ENCODE assay signal across 25 cellular contexts in the genomic region with DNA sequence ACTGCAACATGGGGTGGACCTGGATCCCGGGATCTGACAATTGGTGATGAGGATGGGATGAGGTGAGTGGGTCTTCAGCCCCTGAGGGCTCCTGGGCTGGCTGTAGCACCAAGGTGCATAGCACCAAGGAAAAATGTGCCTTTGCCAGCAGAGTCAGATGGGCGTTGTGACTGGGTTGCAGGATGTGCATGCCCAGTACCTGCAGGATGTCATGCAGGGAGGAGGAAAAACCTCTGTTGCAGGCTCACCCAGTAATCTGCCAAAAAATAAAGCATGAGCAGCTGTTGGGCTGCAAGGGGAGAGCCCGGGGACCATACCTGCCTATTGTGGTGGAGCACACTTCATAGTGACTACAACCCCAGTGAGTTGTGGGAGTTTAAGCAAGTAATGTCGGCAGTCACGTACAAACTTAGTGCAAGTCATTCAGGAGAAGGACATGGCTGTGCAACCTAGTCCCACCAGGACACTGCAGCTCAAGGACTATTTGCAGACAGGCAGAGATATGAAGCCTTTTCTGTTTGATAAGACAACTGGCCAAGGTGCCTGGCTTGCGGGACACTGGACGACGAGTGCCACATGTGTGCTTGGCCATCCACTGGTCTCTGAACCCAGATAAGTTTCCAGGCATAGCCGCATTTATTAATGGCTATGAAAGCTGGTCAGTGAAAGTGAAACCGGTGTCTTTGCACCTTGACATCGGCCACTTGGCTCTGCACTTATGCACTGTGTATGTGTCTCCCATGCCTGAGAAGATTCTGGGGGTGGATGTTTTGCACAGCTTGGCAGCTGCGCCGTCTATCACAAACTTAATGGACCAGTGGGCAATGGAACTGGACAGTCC.
"Had no signal": no experiment of that assay in that cellular context is flagged by ENCODE, and none has a peak within 500 bp of the region (broad histone marks: within the 10 kb centered on the region; RNA-seq: fewer than 3 reads in every experiment).

No MANE protein-coding gene starts in this region.

- H3K4me2 ChIP-seq: KMS-11 had no signal

- FAIRE-seq: astrocyte, RCC 7860 had no signal

- H3K36me3 ChIP-seq: cardiac muscle cell had no signal

- DNase-seq: activated B cell treated with CpG ODN at 0.5 μM for 24 hours; activated CD4-positive, alpha-beta T cell treated with anti-CD3 and anti-CD28 coated beads for 1 hour; activated CD4-positive, alpha-beta T cell treated with anti-CD3 and anti-CD28 coated beads, Interleukin-2, amount 10 ng/mL, durations not matched to agents 24 days and 14 days; activated CD4-positive, alpha-beta T cell treated with anti-CD3 and anti-CD28 coated beads, Interleukin-2, amount 50 U/mL, for 48 hours; activated CD8-positive, alpha-beta memory T cell treated with anti-CD3 and anti-CD28 coated beads, Interleukin-2, amount 10 ng/mL, durations not matched to agents 7 days and 5 days; activated gamma-delta T cell; activated naive CD4-positive, alpha-beta T cell treated with anti-CD3 and anti-CD28 coated beads for 36 hours; activated T-cell treated with anti-CD3 and anti-CD28 coated beads, Interleukin-2, amount 50 U/mL, for 24 hours; amygdala; NCI-H1092; NCI-H1417; NCI-H1694; NCI-H2029; NCI-H345; PC-3; SHP77 treated with DMSO at 0.1 percent for 48 hours; T-helper 17 cell; T-helper 9 cell had no signal

- H3K27ac ChIP-seq: cardiac muscle cell, KMS-11 had no signal

- H3K27ac Mint-ChIP-seq: activated B cell treated with CpG ODN at 0.5 μM for 24 hours; activated CD4-positive, alpha-beta T cell treated with anti-CD3 and anti-CD28 coated beads, Interleukin-2, amount 10 ng/mL, durations not matched to agents 24 days and 14 days; activated CD8-positive, alpha-beta memory T cell treated with anti-CD3 and anti-CD28 coated beads, Interleukin-2, amount 10 ng/mL, durations not matched to agents 7 days and 5 days; activated naive CD4-positive, alpha-beta T cell treated with anti-CD3 and anti-CD28 coated beads for 36 hours; activated naive CD8-positive, alpha-beta T cell; activated T-cell treated with anti-CD3 and anti-CD28 coated beads, Interleukin-2, amount 50 U/mL, for 24 hours; activated T-helper 1 cell treated with anti-CD3 and anti-CD28 coated beads, Interleukin-12 subunit alpha, Interleukin-12 subunit beta, Interleukin-2, Interleukin-4 antibody, amounts not matched to agents 30 ng/mL and 10 ng/mL and 1 ng/mL, durations not matched to agents 14 hours and 24 hours and 36 hours; brain; T-helper 17 cell had no signal

- H3K4me3 ChIP-seq: cardiac muscle cell had no signal

- ATAC-seq: activated CD8-positive, alpha-beta memory T cell treated with anti-CD3 and anti-CD28 coated beads, Interleukin-2, amount 10 ng/mL, durations not matched to agents 7 days and 5 days; PC-3; T-helper 17 cell had no signal

- H3K4me1 Mint-ChIP-seq: activated B cell treated with CpG ODN at 0.5 μM for 24 hours; activated CD4-positive, alpha-beta T cell treated with anti-CD3 and anti-CD28 coated beads, Interleukin-2, amount 10 ng/mL, durations not matched to agents 24 days and 14 days; activated CD8-positive, alpha-beta memory T cell treated with anti-CD3 and anti-CD28 coated beads, Interleukin-2, amount 10 ng/mL, durations not matched to agents 7 days and 5 days; T-helper 17 cell had no signal

- H3K36me3 Mint-ChIP-seq: activated CD8-positive, alpha-beta memory T cell treated with anti-CD3 and anti-CD28 coated beads, Interleukin-2, amount 10 ng/mL, durations not matched to agents 7 days and 5 days; activated naive CD8-positive, alpha-beta T cell; brain had no signal

- H3K4me3 Mint-ChIP-seq: activated B cell treated with CpG ODN at 0.5 μM for 24 hours; activated CD4-positive, alpha-beta T cell treated with anti-CD3 and anti-CD28 coated beads, Interleukin-2, amount 10 ng/mL, durations not matched to agents 24 days and 14 days; activated CD8-positive, alpha-beta memory T cell treated with anti-CD3 and anti-CD28 coated beads, Interleukin-2, amount 10 ng/mL, durations not matched to agents 7 days and 5 days; activated naive CD4-positive, alpha-beta T cell treated with anti-CD3 and anti-CD28 coated beads for 36 hours; activated naive CD8-positive, alpha-beta T cell; activated T-cell treated with anti-CD3 and anti-CD28 coated beads, Interleukin-2, amount 50 U/mL, for 24 hours; activated T-helper 1 cell treated with anti-CD3 and anti-CD28 coated beads, Interleukin-12 subunit alpha, Interleukin-12 subunit beta, Interleukin-2, Interleukin-4 antibody, amounts not matched to agents 30 ng/mL and 10 ng/mL and 1 ng/mL, durations not matched to agents 14 hours and 24 hours and 36 hours; brain; T-helper 17 cell had no signal

- H3K9me3 Mint-ChIP-seq: activated B cell treated with CpG ODN at 0.5 μM for 24 hours; activated CD4-positive, alpha-beta T cell treated with anti-CD3 and anti-CD28 coated beads, Interleukin-2, amount 10 ng/mL, durations not matched to agents 24 days and 14 days; activated naive CD4-positive, alpha-beta T cell treated with anti-CD3 and anti-CD28 coated beads for 36 hours; activated T-cell treated with anti-CD3 and anti-CD28 coated beads, Interleukin-2, amount 50 U/mL, for 24 hours; activated T-helper 1 cell treated with anti-CD3 and anti-CD28 coated beads, Interleukin-12 subunit alpha, Interleukin-12 subunit beta, Interleukin-2, Interleukin-4 antibody, amounts not matched to agents 30 ng/mL and 10 ng/mL and 1 ng/mL, durations not matched to agents 14 hours and 24 hours and 36 hours had no signal
